In the genomic region with DNA sequence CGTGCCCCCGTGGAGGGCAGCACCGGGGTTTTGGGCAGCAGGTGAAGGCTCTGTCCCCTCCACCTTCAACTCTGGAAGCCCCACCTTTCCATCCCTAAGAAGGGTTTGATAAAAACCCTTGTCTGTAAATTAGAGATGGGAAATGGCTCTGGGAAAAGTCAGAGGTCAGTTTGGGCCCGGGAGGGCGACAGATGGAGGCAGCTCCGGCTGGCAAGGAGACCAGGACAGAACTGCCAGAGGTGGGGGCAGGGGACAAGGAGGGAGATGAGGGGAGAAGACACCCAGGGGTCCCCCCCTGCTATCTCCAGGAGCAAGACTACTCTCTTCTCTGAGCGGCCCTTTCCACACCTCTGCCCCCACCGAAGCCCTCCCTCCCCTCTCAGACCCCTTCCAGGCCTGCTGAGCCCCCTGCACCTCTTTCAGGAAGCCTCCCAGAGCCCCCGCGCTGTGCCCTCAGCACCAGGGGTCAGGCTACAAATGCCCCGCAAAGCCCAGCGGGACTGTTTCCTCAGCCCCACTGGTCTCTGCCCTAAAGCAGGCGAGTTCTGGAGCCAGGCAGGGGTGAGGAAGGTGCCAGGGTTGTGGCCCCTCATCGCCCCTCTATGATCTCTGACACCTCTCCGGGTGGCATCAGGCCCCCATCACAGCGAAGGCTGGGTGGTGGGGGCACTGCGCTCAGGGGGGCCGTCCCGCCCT, we compare ENCODE assay signal across 7 cellular contexts. TPM values are rescaled to one million over a fixed set of nuclear protein-coding genes. Genes with fewer than 3 reads are reported as not detected.
DNase-seq lines count a peak whose midpoint lies in the region; ATAC-seq lines count a peak whose summit lies in the region.

No MANE protein-coding gene starts in this region.

- no peaks in the 10 kb centered on the region for H3K36me3 ChIP-seq in stomach smooth muscle (ENCODE audit: control insufficient read depth in 2 of 2, insufficient read depth in 2 of 2, low read length in 2 of 2)

- H3K4me3 Mint-ChIP-seq in activated CD4-positive, alpha-beta memory T cell treated with anti-CD3 and anti-CD28 coated beads, Interleukin-2, amount 10 ng/mL, durations not matched to agents 7 days and 5 days = peak overlapping the region; percentile 52
- H3K4me3 Mint-ChIP-seq in immature natural killer cell = peak overlapping the region; percentile 71 to 82 (median 80)

- no peak for DNase-seq in activated CD4-positive, alpha-beta memory T cell treated with anti-CD3 and anti-CD28 coated beads, Interleukin-2, amount 10 ng/mL, durations not matched to agents 7 days and 5 days
- DNase-seq in immature natural killer cell (no peak), iPS-NIHi7 (ENCODE audit: extremely low spot score) (no peak), NCI-H187 (lab: John Stamatoyannopoulos, UW) (no peak)

- ATAC-seq in HG03439 (IDR thresholded peaks at IDR 0.05; ENCODE audit: unreplicated experiment) (peak; percentile 0), HG02759 (IDR thresholded peaks at IDR 0.05; ENCODE audit: unreplicated experiment) (no peak)

- no peaks in the 10 kb centered on the region for H3K9me3 ChIP-seq in stomach smooth muscle (ENCODE audit: control insufficient read depth in 2 of 2, low read length in 2 of 2)

- no peak overlapping the region for H3K27ac Mint-ChIP-seq in activated CD4-positive, alpha-beta memory T cell treated with anti-CD3 and anti-CD28 coated beads, Interleukin-2, amount 10 ng/mL, durations not matched to agents 7 days and 5 days
- peak overlapping the region in 1 of 6 donors; percentile 28 for H3K27ac Mint-ChIP-seq in immature natural killer cell

- H3K4me3 ChIP-seq in stomach smooth muscle (ENCODE audit: low read length in 2 of 2) = peak overlapping the region in 1 of 2 donors; percentile 77

- H3K36me3 Mint-ChIP-seq in activated CD4-positive, alpha-beta memory T cell treated with anti-CD3 and anti-CD28 coated beads, Interleukin-2, amount 10 ng/mL, durations not matched to agents 7 days and 5 days (ENCODE audit: low read depth) = no peaks in the 10 kb centered on the region
- no peaks in the 10 kb centered on the region for H3K36me3 Mint-ChIP-seq in immature natural killer cell

- H3K27me3 Mint-ChIP-seq in activated CD4-positive, alpha-beta memory T cell treated with anti-CD3 and anti-CD28 coated beads, Interleukin-2, amount 10 ng/mL, durations not matched to agents 7 days and 5 days = peaks cover 24% of the 10 kb centered on the region
- H3K27me3 Mint-ChIP-seq in immature natural killer cell (ENCODE audit: low read depth in 3 of 3) = peaks cover 0 to 5% (median 4%) of the 10 kb centered on the region in 3 donors

- H3K27ac ChIP-seq in stomach smooth muscle (ENCODE audit: low read length) = peak overlapping the region; percentile 62

- CTCF ChIA-PET in activated CD4-positive, alpha-beta memory T cell treated with anti-CD3 and anti-CD28 coated beads, Interleukin-2, amount 10 ng/mL, durations not matched to agents 7 days and 5 days (lab: Charles Lee) = no interaction called here

- peak overlapping the region in 1 of 2 donors; percentile 62 for H3K9ac ChIP-seq in stomach smooth muscle (ENCODE audit: low read length in 2 of 2)

- H3K4me1 Mint-ChIP-seq in activated CD4-positive, alpha-beta memory T cell treated with anti-CD3 and anti-CD28 coated beads, Interleukin-2, amount 10 ng/mL, durations not matched to agents 7 days and 5 days = peaks cover 22% of the 10 kb centered on the region
- peaks cover 4 to 11% of the 10 kb centered on the region in 2 donors for H3K4me1 Mint-ChIP-seq in immature natural killer cell

- H3K4me1 ChIP-seq in stomach smooth muscle (ENCODE audit: control insufficient read depth, insufficient read depth, low read length) = peaks cover 21% of the 10 kb centered on the region

- H3K9me3 Mint-ChIP-seq in activated CD4-positive, alpha-beta memory T cell treated with anti-CD3 and anti-CD28 coated beads, Interleukin-2, amount 10 ng/mL, durations not matched to agents 7 days and 5 days = no peaks in the 10 kb centered on the region
- H3K9me3 Mint-ChIP-seq in immature natural killer cell = no peaks in the 10 kb centered on the region

- no peaks in the 10 kb centered on the region for H3K27me3 ChIP-seq in stomach smooth muscle (ENCODE audit: control insufficient read depth in 1 of 2, insufficient read depth in 2 of 2, low read length in 2 of 2)

- POLR2A ChIA-PET in activated CD4-positive, alpha-beta memory T cell treated with anti-CD3 and anti-CD28 coated beads, Interleukin-2, amount 10 ng/mL, durations not matched to agents 7 days and 5 days (lab: Charles Lee) = interaction anchor here (1.3 kb wide), 1 partner anchor 111 kb away, joined by 3 read pairs; a partner anchor contains a TSS

RNA-seq across cellular contexts. Expression of a gene that starts 1.0 kb away (rescaled TPM):
- 1 to 10 TPM; 2.1 to 2.3 TPM for total RNA-seq in activated CD4-positive, alpha-beta memory T cell treated with anti-CD3 and anti-CD28 coated beads, Interleukin-2, amount 10 ng/mL, durations not matched to agents 7 days and 5 days
- 1 to 10 TPM in 1 of 3 donors, not detected in 2; 1.1 TPM for polyA plus RNA-seq in immature natural killer cell
